ENCODE assay signal across 1 cellular context in genomic region chr1:1832820-1833219, GRCh38.
TF ChIP-seq lines count a peak whose summit lies in the region.

No MANE protein-coding gene starts in this region.

TF ChIP-seq in WTC11, 78 proteins besides CTCF, POLR2A, EP300 and RAD21 (continued from another document):
- TF ChIP-seq AFF4 (CRISPR knock-in tag; IDR thresholded peaks at IDR 0.05; ENCODE audit: borderline replicate concordance) = no peak
- no peak for TF ChIP-seq EMX1 (CRISPR knock-in tag; IDR thresholded peaks at IDR 0.05)
TF ChIP-seq in WTC11: peak in this region for 0.
